In the genomic region with DNA sequence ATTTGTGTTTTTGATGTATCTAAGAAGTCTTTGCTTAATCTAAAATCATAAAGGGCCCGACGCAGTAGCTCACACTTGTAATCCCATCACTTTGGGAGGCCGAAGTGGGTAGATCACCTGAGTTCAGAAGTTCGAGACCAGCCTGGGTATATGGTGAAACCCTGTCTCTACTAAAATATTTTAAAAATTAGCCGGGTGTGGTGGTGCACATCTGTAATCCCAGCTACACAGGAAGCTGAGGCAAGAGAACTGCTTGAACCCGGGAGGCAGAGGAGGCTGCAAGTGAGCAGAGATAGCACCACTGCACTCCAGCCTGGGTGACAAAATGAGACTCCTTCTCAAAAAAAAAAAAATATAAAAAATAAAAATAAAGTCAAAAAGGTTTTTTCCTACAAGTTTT, we compare ENCODE assay signal across 16 cellular contexts. TPM values are rescaled to one million over a fixed set of nuclear protein-coding genes. Genes with fewer than 3 reads are reported as not detected.
A peak's percentile ranks its signal among the peaks of the same experiment; 100 is the strongest.
DNase-seq lines count a peak whose midpoint lies in the region; ATAC-seq and TF ChIP-seq lines count a peak whose summit lies in the region.
"Had no signal": no experiment of that assay in that cellular context is flagged by ENCODE, and none has a peak within 500 bp of the region (broad histone marks: within the 10 kb centered on the region; RNA-seq: fewer than 3 reads in every experiment).

No MANE protein-coding gene starts in this region.

- peaks cover 59% of the 10 kb centered on the region for H3K4me1 ChIP-seq in CD8-positive, alpha-beta memory T cell (ENCODE audit: insufficient read depth, low read length)
- peaks cover 0 to 49% of the 10 kb centered on the region in 2 donors for H3K4me1 ChIP-seq in right atrium auricular region

- H3K4me3 Mint-ChIP-seq in activated naive CD4-positive, alpha-beta T cell treated with anti-CD3 and anti-CD28 coated beads for 36 hours = peak overlapping the region; percentile 44
- no peak overlapping the region for H3K4me3 Mint-ChIP-seq in CD8-positive, alpha-beta memory T cell
- H3K4me3 Mint-ChIP-seq in activated T-helper 1 cell treated with anti-CD3 and anti-CD28 coated beads, Interleukin-12 subunit alpha, Interleukin-12 subunit beta, Interleukin-2, Interleukin-4 antibody, amounts not matched to agents 30 ng/mL and 10 ng/mL and 1 ng/mL, durations not matched to agents 14 hours and 24 hours and 36 hours = peak overlapping the region; percentile 31
- peak overlapping the region; percentile 38 to 89 (median 70) for H3K4me3 Mint-ChIP-seq in naive thymus-derived CD8-positive, alpha-beta T cell
- H3K4me3 Mint-ChIP-seq: CD14-positive monocyte had no signal

- CTCF ChIA-PET in activated naive CD4-positive, alpha-beta T cell treated with anti-CD3 and anti-CD28 coated beads for 36 hours (lab: Charles Lee) = interaction anchor here (0.6 to 4.3 kb wide), 3 partner anchors 49 to 216 kb away, joined by 3 to 37 read pairs (median 4); no protein-coding TSS in a partner anchor
- CTCF ChIA-PET in CD8-positive, alpha-beta memory T cell (lab: Charles Lee) = no interaction called here

- DNase-seq in activated naive CD4-positive, alpha-beta T cell treated with anti-CD3 and anti-CD28 coated beads for 36 hours = peak; percentile 47
- no peak for DNase-seq in activated naive CD4-positive, alpha-beta T cell (lab: John Stamatoyannopoulos, UW)
- no peak for DNase-seq in CD8-positive, alpha-beta memory T cell
- no peak for DNase-seq in activated T-helper 1 cell treated with anti-CD3 and anti-CD28 coated beads, Interleukin-12 subunit alpha, Interleukin-12 subunit beta, Interleukin-2, Interleukin-4 antibody, amounts not matched to agents 30 ng/mL and 10 ng/mL and 1 ng/mL, durations not matched to agents 14 hours and 24 hours and 36 hours (ENCODE audit: low spot score)
- no peak for DNase-seq in naive thymus-derived CD8-positive, alpha-beta T cell
- DNase-seq in right atrium auricular region (ENCODE audit: low spot score) = no peak
- DNase-seq in KG1 (lab: John Stamatoyannopoulos, UW) = no peak
- DNase-seq: ACHN, AML-193, H7, Karpas-422, NCI-H1105, NCI-H1694, NCI-H510A treated with DMSO at 0.1 percent for 48 hours, PC-9 had no signal

- H3K27ac ChIP-seq in CD8-positive, alpha-beta memory T cell (ENCODE audit: low read depth, low read length) = no peak overlapping the region
- no peak overlapping the region for H3K27ac ChIP-seq in right atrium auricular region
- H3K27ac ChIP-seq: PC-9 had no signal

- H3K9me3 ChIP-seq in CD8-positive, alpha-beta memory T cell (ENCODE audit: low read length) = no peaks in the 10 kb centered on the region
- no peaks in the 10 kb centered on the region for H3K9me3 ChIP-seq in right atrium auricular region

- no peak for TF ChIP-seq CTCF in right atrium auricular region (IDR thresholded peaks at IDR 0.05)

- peaks cover 40% of the 10 kb centered on the region for H3K36me3 Mint-ChIP-seq in activated naive CD4-positive, alpha-beta T cell treated with anti-CD3 and anti-CD28 coated beads for 36 hours (ENCODE audit: low read depth)
- peaks cover 0 to 18% (median 1%) of the 10 kb centered on the region in 3 donors for H3K36me3 Mint-ChIP-seq in CD8-positive, alpha-beta memory T cell
- peaks cover 26% of the 10 kb centered on the region for H3K36me3 Mint-ChIP-seq in activated T-helper 1 cell treated with anti-CD3 and anti-CD28 coated beads, Interleukin-12 subunit alpha, Interleukin-12 subunit beta, Interleukin-2, Interleukin-4 antibody, amounts not matched to agents 30 ng/mL and 10 ng/mL and 1 ng/mL, durations not matched to agents 14 hours and 24 hours and 36 hours (ENCODE audit: low read depth)
- peaks cover 0 to 64% (median 4%) of the 10 kb centered on the region in 3 donors for H3K36me3 Mint-ChIP-seq in naive thymus-derived CD8-positive, alpha-beta T cell

- no peaks in the 10 kb centered on the region for H3K36me3 ChIP-seq in CD8-positive, alpha-beta memory T cell (ENCODE audit: insufficient read depth, low read length)
- H3K36me3 ChIP-seq in right atrium auricular region = peaks cover 12% of the 10 kb centered on the region

- no peak for ATAC-seq in naive thymus-derived CD8-positive, alpha-beta T cell

- peak overlapping the region; percentile 88 for H3K27ac Mint-ChIP-seq in activated naive CD4-positive, alpha-beta T cell treated with anti-CD3 and anti-CD28 coated beads for 36 hours
- H3K27ac Mint-ChIP-seq in CD8-positive, alpha-beta memory T cell = no peak overlapping the region
- H3K27ac Mint-ChIP-seq in activated T-helper 1 cell treated with anti-CD3 and anti-CD28 coated beads, Interleukin-12 subunit alpha, Interleukin-12 subunit beta, Interleukin-2, Interleukin-4 antibody, amounts not matched to agents 30 ng/mL and 10 ng/mL and 1 ng/mL, durations not matched to agents 14 hours and 24 hours and 36 hours = no peak overlapping the region
- H3K27ac Mint-ChIP-seq in naive thymus-derived CD8-positive, alpha-beta T cell = peak overlapping the region in 9 of 10 donors; percentile 17 to 87 (median 56)
- H3K27ac Mint-ChIP-seq: CD14-positive monocyte had no signal

- intact Hi-C loops in activated naive CD4-positive, alpha-beta T cell treated with anti-CD3 and anti-CD28 coated beads for 36 hours (cut with micrococcal nuclease) = loop anchor here (5.0 kb wide), 1 partner anchor 832 kb away; the partner anchor contains the start of gene MAP3K1
- intact Hi-C loops in activated T-helper 1 cell treated with anti-CD3 and anti-CD28 coated beads, Interleukin-12 subunit alpha, Interleukin-12 subunit beta, Interleukin-2, Interleukin-4 antibody, amounts not matched to agents 30 ng/mL and 10 ng/mL and 1 ng/mL, durations not matched to agents 14 hours and 24 hours and 36 hours (cut with micrococcal nuclease) = loop anchor here (1.0 kb wide), 1 partner anchor 8 kb away; no protein-coding TSS in a partner anchor

- peaks cover 2% of the 10 kb centered on the region for H3K9me3 Mint-ChIP-seq in activated naive CD4-positive, alpha-beta T cell treated with anti-CD3 and anti-CD28 coated beads for 36 hours
- H3K9me3 Mint-ChIP-seq in CD8-positive, alpha-beta memory T cell = no peaks in the 10 kb centered on the region
- H3K9me3 Mint-ChIP-seq in activated T-helper 1 cell treated with anti-CD3 and anti-CD28 coated beads, Interleukin-12 subunit alpha, Interleukin-12 subunit beta, Interleukin-2, Interleukin-4 antibody, amounts not matched to agents 30 ng/mL and 10 ng/mL and 1 ng/mL, durations not matched to agents 14 hours and 24 hours and 36 hours = no peaks in the 10 kb centered on the region
- H3K9me3 Mint-ChIP-seq in naive thymus-derived CD8-positive, alpha-beta T cell = no peaks in the 10 kb centered on the region

- H3K27me3 Mint-ChIP-seq in activated naive CD4-positive, alpha-beta T cell treated with anti-CD3 and anti-CD28 coated beads for 36 hours (ENCODE audit: low read depth) = no peaks in the 10 kb centered on the region
- no peaks in the 10 kb centered on the region for H3K27me3 Mint-ChIP-seq in CD8-positive, alpha-beta memory T cell
- no peaks in the 10 kb centered on the region for H3K27me3 Mint-ChIP-seq in activated T-helper 1 cell treated with anti-CD3 and anti-CD28 coated beads, Interleukin-12 subunit alpha, Interleukin-12 subunit beta, Interleukin-2, Interleukin-4 antibody, amounts not matched to agents 30 ng/mL and 10 ng/mL and 1 ng/mL, durations not matched to agents 14 hours and 24 hours and 36 hours (ENCODE audit: insufficient read depth)
- no peaks in the 10 kb centered on the region for H3K27me3 Mint-ChIP-seq in naive thymus-derived CD8-positive, alpha-beta T cell

- peak overlapping the region; percentile 29 for H3K4me3 ChIP-seq in CD8-positive, alpha-beta memory T cell (ENCODE audit: low read length)
- H3K4me3 ChIP-seq in right atrium auricular region = no peak overlapping the region
- H3K4me3 ChIP-seq: PC-9 had no signal

- POLR2A ChIA-PET in CD8-positive, alpha-beta memory T cell (lab: Charles Lee) = no interaction called here
- POLR2A ChIA-PET in naive thymus-derived CD8-positive, alpha-beta T cell (lab: Charles Lee) = interaction anchor here (0.7 to 2.6 kb wide), 2 partner anchors 9 to 223 kb away, joined by 4 to 12 read pairs; partner anchors contain the start of gene IL6ST

- H3K4me1 Mint-ChIP-seq in activated naive CD4-positive, alpha-beta T cell treated with anti-CD3 and anti-CD28 coated beads for 36 hours (ENCODE audit: low read depth) = peaks cover 83% of the 10 kb centered on the region
- peaks cover 40 to 76% (median 63%) of the 10 kb centered on the region in 3 donors for H3K4me1 Mint-ChIP-seq in CD8-positive, alpha-beta memory T cell
- H3K4me1 Mint-ChIP-seq in activated T-helper 1 cell treated with anti-CD3 and anti-CD28 coated beads, Interleukin-12 subunit alpha, Interleukin-12 subunit beta, Interleukin-2, Interleukin-4 antibody, amounts not matched to agents 30 ng/mL and 10 ng/mL and 1 ng/mL, durations not matched to agents 14 hours and 24 hours and 36 hours (ENCODE audit: low read depth) = peaks cover 82% of the 10 kb centered on the region
- peaks cover 32 to 82% (median 73%) of the 10 kb centered on the region in 4 donors for H3K4me1 Mint-ChIP-seq in naive thymus-derived CD8-positive, alpha-beta T cell

- H3K27me3 ChIP-seq in CD8-positive, alpha-beta memory T cell (ENCODE audit: insufficient read depth, low read length, poor library complexity, severe bottlenecking) = no peaks in the 10 kb centered on the region
- no peaks in the 10 kb centered on the region for H3K27me3 ChIP-seq in right atrium auricular region

RNA-seq across cellular contexts. Expression of gene IL6ST, which starts 9.6 kb away (rescaled TPM):
- 100 to 1,000 TPM in 1 of 2 experiments, 10 to 100 TPM in 1; 93.4 to 103 TPM for total RNA-seq in activated naive CD4-positive, alpha-beta T cell treated with anti-CD3 and anti-CD28 coated beads for 36 hours
- 10 to 100 TPM; 52.2 to 60.0 TPM for total RNA-seq in CD8-positive, alpha-beta memory T cell
- polyA plus RNA-seq in CD8-positive, alpha-beta memory T cell = 18.1 TPM
- 85.8 and 86.1 TPM in 2 replicates for total RNA-seq in activated T-helper 1 cell treated with anti-CD3 and anti-CD28 coated beads, Interleukin-12 subunit alpha, Interleukin-12 subunit beta, Interleukin-2, Interleukin-4 antibody, amounts not matched to agents 30 ng/mL and 10 ng/mL and 1 ng/mL, durations not matched to agents 14 hours and 24 hours and 36 hours
- total RNA-seq in naive thymus-derived CD8-positive, alpha-beta T cell = 100 to 1,000 TPM; 126 to 131 TPM
- polyA plus RNA-seq in naive thymus-derived CD8-positive, alpha-beta T cell = 10 to 100 TPM; 39.5 to 64.7 (median 54.9) TPM
- 100 to 1,000 TPM; 244 to 263 TPM for total RNA-seq in right atrium auricular region

Comparison
In these comparisons a context has a peak if more than half of its experiments do, and no peak if none do; other contexts are left out.
1. H3K27ac Mint-ChIP-seq: peak in activated naive CD4-positive, alpha-beta T cell treated with anti-CD3 and anti-CD28 coated beads for 36 hours (single experiment) and naive thymus-derived CD8-positive, alpha-beta T cell (9 of 10); none in CD8-positive, alpha-beta memory T cell (0 of 8) and activated T-helper 1 cell treated with anti-CD3 and anti-CD28 coated beads, Interleukin-12 subunit alpha, Interleukin-12 subunit beta, Interleukin-2, Interleukin-4 antibody, amounts not matched to agents 30 ng/mL and 10 ng/mL and 1 ng/mL, durations not matched to agents 14 hours and 24 hours and 36 hours (single experiment).
2. H3K4me3 Mint-ChIP-seq: peak in activated naive CD4-positive, alpha-beta T cell treated with anti-CD3 and anti-CD28 coated beads for 36 hours (single experiment), activated T-helper 1 cell treated with anti-CD3 and anti-CD28 coated beads, Interleukin-12 subunit alpha, Interleukin-12 subunit beta, Interleukin-2, Interleukin-4 antibody, amounts not matched to agents 30 ng/mL and 10 ng/mL and 1 ng/mL, durations not matched to agents 14 hours and 24 hours and 36 hours (single experiment) and naive thymus-derived CD8-positive, alpha-beta T cell (10 of 10); none in CD8-positive, alpha-beta memory T cell (0 of 7).